1 cellular context compared by ENCODE assay signal in genomic region chr4:105637409-105638258, GRCh38.
TF ChIP-seq lines count a peak whose summit lies in the region.

No MANE protein-coding gene starts in this region.

TF ChIP-seq in IMR-90, 13 proteins besides CTCF, POLR2A, EP300 and RAD21 (continued from another document):
- TF ChIP-seq CHD1 (IDR thresholded peaks at IDR 0.05; ENCODE audit: low read depth, low read length) (no peak), MXI1 (IDR thresholded peaks at IDR 0.05; ENCODE audit: borderline replicate concordance, low read depth, low read length) (no peak)
